27 cellular contexts compared by ENCODE assay signal in the genomic region with DNA sequence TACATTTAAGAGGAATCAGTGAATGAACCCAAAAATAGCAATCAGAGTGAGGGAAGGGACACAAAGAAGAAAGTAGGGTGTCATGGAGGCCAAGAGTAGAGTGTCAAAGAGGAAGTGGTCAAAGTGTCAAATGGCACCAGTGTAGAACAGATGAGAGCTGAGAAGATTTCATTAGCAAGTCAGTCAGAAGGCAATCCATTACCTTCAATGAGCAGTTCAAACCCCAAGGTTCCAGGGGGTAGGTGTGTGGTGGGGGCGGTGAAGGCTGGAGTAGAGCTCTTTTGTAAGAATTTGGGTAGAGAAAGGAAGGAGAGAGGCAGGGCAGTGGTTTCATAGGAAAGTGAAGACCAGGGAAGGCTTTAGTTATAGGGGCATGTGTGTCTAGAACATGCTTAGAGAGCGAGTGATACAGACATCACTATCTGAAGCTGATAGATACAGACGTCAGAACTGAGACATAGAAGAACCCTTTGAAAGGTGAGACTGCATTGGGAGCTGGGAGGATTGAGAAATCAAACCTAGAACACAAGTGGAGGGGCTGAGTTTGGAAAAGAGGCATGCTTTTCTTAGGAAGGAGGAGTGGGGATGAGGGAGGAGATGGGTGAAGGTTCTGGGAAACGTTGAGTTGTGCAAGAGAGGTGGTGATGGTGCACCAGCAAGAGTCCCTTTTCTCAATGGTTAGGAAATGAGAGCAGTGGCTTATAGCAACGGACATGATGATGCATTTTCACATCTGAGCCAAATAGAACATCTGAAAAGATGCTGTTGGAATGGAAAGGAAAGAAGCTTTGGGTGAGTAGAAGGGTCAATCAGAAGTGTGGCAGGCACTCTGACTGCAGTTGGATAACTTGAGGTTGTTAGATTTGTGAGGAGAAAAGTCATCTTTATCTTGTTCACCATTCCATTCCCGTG. TPM values are rescaled to one million over a fixed set of nuclear protein-coding genes. Genes with fewer than 3 reads are reported as not detected.
DNase-seq lines count a peak whose midpoint lies in the region; ATAC-seq, FAIRE-seq and TF ChIP-seq lines count a peak whose summit lies in the region.
"Had no signal": no experiment of that assay in that cellular context is flagged by ENCODE, and none has a peak within 500 bp of the region (broad histone marks: within the 10 kb centered on the region; RNA-seq: fewer than 3 reads in every experiment).

No MANE protein-coding gene starts in this region.

- H3K4me1 ChIP-seq in BLaER1 (peaks cover 31% of the 10 kb centered on the region), Loucy (ENCODE audit: insufficient read depth, low read length, poor library complexity, severe bottlenecking) (peaks cover 40% of the 10 kb centered on the region), K562 (replicated peaks in 1 of 2; ENCODE audit: control insufficient read depth in 2 of 2, insufficient read depth in 2 of 2, low read length in 2 of 2) (no peaks in the 10 kb centered on the region; a peak in 1 of 5 replicates), hepatocyte (ENCODE audit: insufficient read depth) (no peaks in the 10 kb centered on the region), SK-N-SH (ENCODE audit: control insufficient read depth in 1 of 2, insufficient read depth in 2 of 2, low read depth in 1 of 2, low read length in 1 of 2) (no peaks in the 10 kb centered on the region)
- H3K4me1 ChIP-seq: parathyroid adenoma, right atrium auricular region had no signal

- H3K27me3 Mint-ChIP-seq in activated T-cell treated with anti-CD3 and anti-CD28 coated beads, Interleukin-2, amount 50 U/mL, for 24 hours, result no peaks in the 10 kb centered on the region
- H3K27me3 Mint-ChIP-seq: activated CD4-positive, alpha-beta memory T cell treated with anti-CD3 and anti-CD28 coated beads for 36 hours; activated naive CD8-positive, alpha-beta T cell treated with anti-CD3 and anti-CD28 coated beads, Interleukin-2, amount 10 ng/mL, durations not matched to agents 7 days and 5 days had no signal

- no peak for TF ChIP-seq EP300 in K562 (IDR thresholded peaks at IDR 0.05; ENCODE audit: low read length)
- TF ChIP-seq EP300 in SK-N-SH (IDR thresholded peaks at IDR 0.05; ENCODE audit: borderline replicate concordance in 1 of 2, low read depth in 1 of 2, low read length in 1 of 2), result no peak

- H3K27me3 ChIP-seq in BLaER1 (no peaks in the 10 kb centered on the region), Loucy (ENCODE audit: insufficient read depth, low read length, poor library complexity, severe bottlenecking) (no peaks in the 10 kb centered on the region), K562 (ENCODE audit: control insufficient read depth in 2 of 2, insufficient read depth in 2 of 2, low read length in 2 of 2) (peaks cover 0 to 6% of the 10 kb centered on the region in 2 experiments; a peak in 2 of 5 replicates), hepatocyte (no peaks in the 10 kb centered on the region), SK-N-SH (ENCODE audit: insufficient read depth) (peaks cover 25% of the 10 kb centered on the region)
- H3K27me3 ChIP-seq: foreskin keratinocyte, right atrium auricular region, SJSA1 had no signal

- H3K9me3 Mint-ChIP-seq in activated T-cell treated with anti-CD3 and anti-CD28 coated beads, Interleukin-2, amount 50 U/mL, for 24 hours, result peaks cover 5% of the 10 kb centered on the region
- H3K9me3 Mint-ChIP-seq: activated CD4-positive, alpha-beta memory T cell treated with anti-CD3 and anti-CD28 coated beads for 36 hours had no signal

- no peak overlapping the region for H3K4me3 Mint-ChIP-seq in activated T-cell treated with anti-CD3 and anti-CD28 coated beads, Interleukin-2, amount 50 U/mL, for 24 hours
- H3K4me3 Mint-ChIP-seq: activated CD4-positive, alpha-beta memory T cell treated with anti-CD3 and anti-CD28 coated beads for 36 hours; activated naive CD8-positive, alpha-beta T cell treated with anti-CD3 and anti-CD28 coated beads, Interleukin-2, amount 10 ng/mL, durations not matched to agents 7 days and 5 days; neural crest cell; type B pancreatic cell had no signal

- no peak overlapping the region for H3K27ac Mint-ChIP-seq in activated T-cell treated with anti-CD3 and anti-CD28 coated beads, Interleukin-2, amount 50 U/mL, for 24 hours
- H3K27ac Mint-ChIP-seq: activated CD4-positive, alpha-beta memory T cell treated with anti-CD3 and anti-CD28 coated beads for 36 hours; activated naive CD8-positive, alpha-beta T cell treated with anti-CD3 and anti-CD28 coated beads, Interleukin-2, amount 10 ng/mL, durations not matched to agents 7 days and 5 days; type B pancreatic cell had no signal

- H3K27ac ChIP-seq in BLaER1, result no peak overlapping the region
- H3K27ac ChIP-seq in K562 (ENCODE audit: extremely low read depth, low read depth, low read length), result no peak overlapping the region
- peak overlapping the region; percentile 48 for H3K27ac ChIP-seq in hepatocyte
- H3K27ac ChIP-seq in SK-N-SH (ENCODE audit: low read depth in 2 of 2, low read length in 1 of 2), result no peak overlapping the region
- H3K27ac ChIP-seq: foreskin keratinocyte, parathyroid adenoma, right atrium auricular region, SJSA1 had no signal

- H3K36me3 Mint-ChIP-seq in activated T-cell treated with anti-CD3 and anti-CD28 coated beads, Interleukin-2, amount 50 U/mL, for 24 hours (ENCODE audit: low read depth), result peaks cover 8% of the 10 kb centered on the region
- H3K36me3 Mint-ChIP-seq: activated CD4-positive, alpha-beta memory T cell treated with anti-CD3 and anti-CD28 coated beads for 36 hours; type B pancreatic cell had no signal

- FAIRE-seq in K562 (lab: Jason Lieb, UNC), result no peak
- FAIRE-seq: RCC 7860 had no signal

- in situ Hi-C loops in K562 (cut with MboI), result no loop called here

- H3K9me2 ChIP-seq in Loucy (replicated peaks; ENCODE audit: low read depth, low read length), result no peaks in the 10 kb centered on the region
- H3K9me2 ChIP-seq in hepatocyte (replicated peaks; ENCODE audit: insufficient read depth), result no peaks in the 10 kb centered on the region
- no peaks in the 10 kb centered on the region for H3K9me2 ChIP-seq in SK-N-SH

- no peak overlapping the region for H3K9ac ChIP-seq in BLaER1
- H3K9ac ChIP-seq in Loucy (ENCODE audit: low read depth, low read length, poor library complexity, severe bottlenecking), result no peak overlapping the region
- no peak overlapping the region for H3K9ac ChIP-seq in K562 (ENCODE audit: insufficient read depth in 1 of 2, low read depth in 2 of 2, low read length in 2 of 2)
- H3K9ac ChIP-seq in SK-N-SH, result no peak overlapping the region
- H3K9ac ChIP-seq: parathyroid adenoma had no signal

- no peak for TF ChIP-seq POLR2A in K562 (conservative IDR thresholded peaks at IDR 0.05)

- peaks cover 33% of the 10 kb centered on the region for H3K4me1 Mint-ChIP-seq in activated T-cell treated with anti-CD3 and anti-CD28 coated beads, Interleukin-2, amount 50 U/mL, for 24 hours (ENCODE audit: low read depth)
- H3K4me1 Mint-ChIP-seq: neural crest cell had no signal

- H3K4me3 ChIP-seq in BLaER1 (no peak overlapping the region), Loucy (ENCODE audit: low read length, poor library complexity, severe bottlenecking) (no peak overlapping the region), K562 (no peak overlapping the region), hepatocyte (no peak overlapping the region), SK-N-SH (ENCODE audit: low read depth in 2 of 2, low read length in 1 of 2) (no peak overlapping the region)
- H3K4me3 ChIP-seq: lung, right atrium auricular region, SJSA1 had no signal

- H2AFZ ChIP-seq in Loucy (ENCODE audit: low read length), result peak overlapping the region; percentile 44
- H2AFZ ChIP-seq in K562 (ENCODE audit: low read depth, low read length), result no peak overlapping the region
- no peak overlapping the region for H2AFZ ChIP-seq in hepatocyte
- H2AFZ ChIP-seq in SK-N-SH (ENCODE audit: low read depth), result no peak overlapping the region
- H2AFZ ChIP-seq: parathyroid adenoma had no signal

- no peaks in the 10 kb centered on the region for H3K79me2 ChIP-seq in Loucy (ENCODE audit: insufficient read depth, low read length)
- H3K79me2 ChIP-seq in K562 (ENCODE audit: control insufficient read depth, insufficient read depth, low read length), result no peaks in the 10 kb centered on the region
- no peaks in the 10 kb centered on the region for H3K79me2 ChIP-seq in hepatocyte
- no peaks in the 10 kb centered on the region for H3K79me2 ChIP-seq in SK-N-SH (ENCODE audit: insufficient read depth)
- H3K79me2 ChIP-seq: parathyroid adenoma had no signal

- POLR2A ChIA-PET in K562 (lab: Yijun Ruan, JAX), result no interaction called here
- POLR2A ChIA-PET in SK-N-SH (lab: Yijun Ruan, JAX), result no interaction called here

- ATAC-seq in K562, result no peak
- ATAC-seq: activated CD4-positive, CD25-positive, alpha-beta regulatory T cell treated with anti-CD3 and anti-CD28 coated beads, Interleukin-2, amount 50 U/mL, for 24 hours; foreskin keratinocyte had no signal

- H3F3A ChIP-seq in Loucy (ENCODE audit: low read depth) (no peaks in the 10 kb centered on the region), SK-N-SH (replicated peaks; ENCODE audit: insufficient read depth) (no peaks in the 10 kb centered on the region)

- H3K9me3 ChIP-seq in BLaER1, result peaks cover 8% of the 10 kb centered on the region; the same call in 1 of the 2 replicates
- no peaks in the 10 kb centered on the region for H3K9me3 ChIP-seq in Loucy (ENCODE audit: insufficient read depth, low read depth, low read length)
- H3K9me3 ChIP-seq in K562 (replicated peaks; ENCODE audit: control insufficient read depth, insufficient read depth, low read depth, low read length), result no peaks in the 10 kb centered on the region
- H3K9me3 ChIP-seq in hepatocyte (ENCODE audit: low read depth), result no peaks in the 10 kb centered on the region
- H3K9me3 ChIP-seq in SK-N-SH, result no peaks in the 10 kb centered on the region
- H3K9me3 ChIP-seq: right atrium auricular region, SJSA1 had no signal

- no peaks in the 10 kb centered on the region for H3K9me1 ChIP-seq in K562 (ENCODE audit: control insufficient read depth, insufficient read depth, low read length)

- TF ChIP-seq CTCF in Loucy (conservative IDR thresholded peaks at IDR 0.05; ENCODE audit: low read length) (no peak), K562 (IDR thresholded peaks at IDR 0.05 in 2 of 3, conservative IDR thresholded peaks at IDR 0.05 in 1 of 3; ENCODE audit: insufficient read depth in 2 of 3, low read depth in 1 of 3, low read length in 3 of 3) (no peak), hepatocyte (IDR thresholded peaks at IDR 0.05; ENCODE audit: poor library complexity) (no peak), SK-N-SH (IDR thresholded peaks at IDR 0.05) (no peak)

- CTCF ChIA-PET in K562 (lab: Yijun Ruan, JAX; ENCODE audit: low intra/inter-chr PET ratio) (no interaction called here), SK-N-SH (lab: Yijun Ruan, JAX) (interaction anchor here (5.1 kb wide), 1 partner anchor 22 kb away, joined by 18 read pairs; no protein-coding TSS in a partner anchor)

- TF ChIP-seq RAD21 in K562 (CRISPR knock-in tag; conservative IDR thresholded peaks at IDR 0.05 in 1 of 2, IDR thresholded peaks at IDR 0.05 in 1 of 2) (no peak), SK-N-SH (IDR thresholded peaks at IDR 0.05; ENCODE audit: low read length) (no peak)

- H3K36me3 ChIP-seq in BLaER1 (no peaks in the 10 kb centered on the region), Loucy (ENCODE audit: insufficient read depth, low read length) (no peaks in the 10 kb centered on the region), K562 (ENCODE audit: control insufficient read depth, insufficient read depth, low read length) (no peaks in the 10 kb centered on the region), hepatocyte (replicated peaks; ENCODE audit: insufficient read depth, low read depth) (no peaks in the 10 kb centered on the region), SK-N-SH (replicated peaks in 1 of 2; ENCODE audit: control insufficient read depth in 1 of 2, insufficient read depth in 2 of 2, low read length in 1 of 2) (no peaks in the 10 kb centered on the region)
- H3K36me3 ChIP-seq: right atrium auricular region, SJSA1 had no signal

- H4K20me1 ChIP-seq in BLaER1, result no peaks in the 10 kb centered on the region
- H4K20me1 ChIP-seq in Loucy (ENCODE audit: insufficient read depth, low read length, poor library complexity, severe bottlenecking), result no peaks in the 10 kb centered on the region
- no peaks in the 10 kb centered on the region for H4K20me1 ChIP-seq in K562 (replicated peaks; ENCODE audit: control insufficient read depth, insufficient read depth, low read length)
- no peaks in the 10 kb centered on the region for H4K20me1 ChIP-seq in hepatocyte (ENCODE audit: insufficient read depth, poor library complexity, severe bottlenecking)
- H4K20me1 ChIP-seq in SK-N-SH (ENCODE audit: insufficient read depth), result no peaks in the 10 kb centered on the region

- intact Hi-C loops in K562 (cut with micrococcal nuclease), result no loop called here

- DNase-seq in K562 (ENCODE audit: extremely low read depth in 1 of 4, low spot score in 3 of 4), result no peak
- DNase-seq in hepatocyte (ENCODE audit: low spot score), result no peak
- DNase-seq in activated T-cell treated with anti-CD3 and anti-CD28 coated beads, Interleukin-2, amount 50 U/mL, for 24 hours, result no peak
- DNase-seq in SK-N-SH, result no peak
- DNase-seq in NCI-H2029 treated with DMSO at 0.1 percent for 48 hours (lab: John Stamatoyannopoulos, UW), result no peak
- no peak for DNase-seq in HK-2 (ENCODE audit: unreplicated experiment)
- DNase-seq: activated CD4-positive, alpha-beta memory T cell treated with anti-CD3 and anti-CD28 coated beads for 36 hours; activated gamma-delta T cell; activated naive CD8-positive, alpha-beta T cell treated with anti-CD3 and anti-CD28 coated beads, Interleukin-2, amount 10 ng/mL, durations not matched to agents 7 days and 5 days; Caco-2; central memory CD4-positive, alpha-beta T cell; DMS79 treated with DMSO at 0.1 percent for 48 hours; NCI-H1694 treated with DMSO at 0.1 percent for 48 hours; NCI-H2171; NCI-H510A had no signal

- WGBS in K562 (ENCODE audit: insufficient coverage, low coverage, missing lambda C conversion rate), result 2% methylated on average over 6 of the region's 6 CpGs
- WGBS in hepatocyte (ENCODE audit: low lambda C conversion rate, missing lambda C conversion rate), result 67% methylated on average over 6 of the region's 6 CpGs
- 10% methylated on average over 6 of the region's 6 CpGs for WGBS in SK-N-SH (ENCODE audit: low lambda C conversion rate)

- BruUV-seq in K562 (replicated peaks; lab: Mats Ljungman, UMichigan), result no TSS peak

- H3K4me2 ChIP-seq in BLaER1, result peak overlapping the region; percentile 63
- no peak overlapping the region for H3K4me2 ChIP-seq in Loucy (ENCODE audit: low read depth, low read length, poor library complexity, severe bottlenecking)
- H3K4me2 ChIP-seq in K562 (ENCODE audit: insufficient read depth, low read length), result no peak overlapping the region
- H3K4me2 ChIP-seq in hepatocyte, result no peak overlapping the region
- no peak overlapping the region for H3K4me2 ChIP-seq in SK-N-SH

RNA-seq across cellular contexts. Expression of a gene that starts 48.9 kb away (rescaled TPM):
- 0.18 TPM in 1 of 2 replicates, not detected in the other for total RNA-seq in K562 (2011; cell fraction: chromatin; rRNA removed; ENCODE audit: low replicate concordance)
- total RNA-seq in K562 (2011; cell fraction: nucleolus; rRNA removed), result not detected in 2 replicates
- not detected in 2 replicates for total RNA-seq in K562 (2011; cell fraction: nucleoplasm; rRNA removed)
- 0.45 and 0.59 TPM in 2 replicates for total RNA-seq in K562 (2014; rRNA removed)
- 0.73 and 1.0 TPM in 2 replicates for total RNA-seq in K562 (2014; rRNA removed; fragmentation: Illumina TruSeq; extraction: Trizol)
- 2.6 and 3.3 TPM in 2 replicates for total RNA-seq in K562 (2015; rRNA removed; fragmentation: Illumina TruSeq; extraction: Trizol)
- total RNA-seq in K562 (2021), result 0.44 and 1.0 TPM in 2 replicates
- polyA plus RNA-seq in K562 (2011; rRNA removed), result 0.05 and 0.06 TPM in 2 replicates
- 0.03 TPM in 1 of 2 replicates, not detected in the other for polyA plus RNA-seq in K562 (2011; cell fraction: cytosol; rRNA removed)
- polyA plus RNA-seq in K562 (2011; cell fraction: nucleus; rRNA removed), result 0.27 TPM in 1 of 2 replicates, not detected in the other
- polyA plus RNA-seq in K562 (2012), result 4.3 and 5.8 TPM in 2 replicates
- polyA plus RNA-seq in K562 (2014; fragmentation: Illumina TruSeq; extraction: Trizol), result 0.72 and 1.2 TPM in 2 replicates
- polyA plus RNA-seq in K562 (2014; fragmentation: Nextera tagmentation; extraction: Ambion mirVana), result under 1 TPM; 0.42 to 0.59 TPM
- 0.66 and 0.81 TPM in 2 replicates for polyA plus RNA-seq in K562 (2014; rRNA removed)
- 0.18 TPM in 1 of 2 replicates, not detected in the other for polyA minus RNA-seq in K562 (2011; rRNA and poly(A)+ RNA removed)
- polyA minus RNA-seq in K562 (2011; cell fraction: cytosol; rRNA and poly(A)+ RNA removed), result not detected in 2 replicates
- polyA minus RNA-seq in K562 (2011; cell fraction: nucleus; rRNA and poly(A)+ RNA removed), result 0.13 TPM in 1 of 2 replicates, not detected in the other
- total RNA-seq in hepatocyte, result 13.1 and 15.6 TPM in 2 replicates
- 5.2 and 6.0 TPM in 2 replicates for polyA plus RNA-seq in hepatocyte
- not detected in 2 replicates for polyA plus RNA-seq in SK-N-SH (2012; rRNA removed)
- polyA plus RNA-seq in SK-N-SH (2012; cell fraction: cytosol; rRNA removed), result not detected in 2 replicates
- not detected in 2 replicates for polyA plus RNA-seq in SK-N-SH (2012; cell fraction: nucleus; rRNA removed)
- total RNA-seq: activated naive CD8-positive, alpha-beta T cell treated with anti-CD3 and anti-CD28 coated beads, Interleukin-2, amount 10 ng/mL, durations not matched to agents 7 days and 5 days; Caco-2; neural crest cell; SJSA1 had no signal
- polyA plus RNA-seq: BJ had no signal
